ENCODE assay signal across 17 cellular contexts in the genomic region with DNA sequence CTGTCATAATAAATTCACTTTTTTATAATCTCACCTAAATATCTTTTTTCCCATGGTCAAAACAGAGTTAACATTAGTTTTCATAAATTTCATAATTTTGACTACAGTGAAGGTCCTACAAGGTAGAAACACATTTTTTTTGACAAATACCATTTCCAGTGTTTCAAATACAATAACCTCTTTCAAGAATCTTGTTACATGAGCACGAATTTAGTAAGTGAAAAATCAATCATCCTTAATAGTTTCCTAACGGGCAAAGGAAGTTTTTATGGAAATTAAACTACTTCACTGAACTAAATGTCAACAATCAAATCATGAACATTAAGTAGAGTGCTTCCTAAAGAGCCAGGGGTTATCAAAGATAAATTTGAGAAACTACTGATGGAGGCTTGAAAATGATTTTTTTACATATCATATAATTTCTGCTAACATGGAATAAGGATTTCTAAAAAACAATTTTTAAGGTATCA. TPM values are rescaled to one million over a fixed set of nuclear protein-coding genes. Genes with fewer than 3 reads are reported as not detected.
DNase-seq lines count a peak whose midpoint lies in the region; ATAC-seq, FAIRE-seq and TF ChIP-seq lines count a peak whose summit lies in the region.
"Had no signal": no experiment of that assay in that cellular context is flagged by ENCODE, and none has a peak within 500 bp of the region (broad histone marks: within the 10 kb centered on the region; RNA-seq: fewer than 3 reads in every experiment).

No MANE protein-coding gene starts in this region.

- no peaks in the 10 kb centered on the region for H3K36me3 ChIP-seq in Caco-2 (ENCODE audit: control insufficient read depth, insufficient read depth, low read length)
- no peaks in the 10 kb centered on the region; a peak in 1 of 3 replicates for H3K36me3 ChIP-seq in HEK293 (ENCODE audit: control insufficient read depth in 2 of 2, insufficient read depth in 1 of 2, low read length in 2 of 2)
- H3K36me3 ChIP-seq in astrocyte (ENCODE audit: insufficient read depth, low read length) = no peaks in the 10 kb centered on the region
- H3K36me3 ChIP-seq: BE2C had no signal

- H2AFZ ChIP-seq in astrocyte (ENCODE audit: low read depth, low read length) = no peak overlapping the region
- H2AFZ ChIP-seq: PC-9 had no signal

- peak overlapping the region; percentile 69 for H3K27ac Mint-ChIP-seq in Caco-2 (ENCODE audit: unreplicated experiment)
- H3K27ac Mint-ChIP-seq in astrocyte (ENCODE audit: unreplicated experiment) = no peak overlapping the region
- H3K27ac Mint-ChIP-seq in nephron progenitor cell = peak overlapping the region; percentile 89
- H3K27ac Mint-ChIP-seq: CD8-positive, alpha-beta memory T cell had no signal

- H3K4me2 ChIP-seq in astrocyte (ENCODE audit: low read length) = no peak overlapping the region
- H3K4me2 ChIP-seq: PC-9 had no signal

- H3K9ac ChIP-seq in astrocyte (ENCODE audit: low read length) = no peak overlapping the region

- peaks cover 27% of the 10 kb centered on the region for H4K20me1 ChIP-seq in astrocyte (ENCODE audit: insufficient read depth, low read length)

- TF ChIP-seq CTCF in Caco-2 (IDR thresholded peaks at IDR 0.05; ENCODE audit: insufficient read depth in 1 of 2, low read depth in 1 of 2, low read length in 1 of 2, severe bottlenecking in 1 of 2, unreplicated experiment in 1 of 2) (no peak), HEK293 (tag by site-specific recombination; IDR thresholded peaks at IDR 0.05) (no peak), astrocyte (IDR thresholded peaks at IDR 0.05; ENCODE audit: insufficient read depth, low read depth, low read length) (no peak), nephron progenitor cell (IDR thresholded peaks at IDR 0.05) (no peak)

- no peak for ATAC-seq in HG03354 (IDR thresholded peaks at IDR 0.05; ENCODE audit: poor library complexity, severe bottlenecking, unreplicated experiment)
- no peak for ATAC-seq in GM21737 (IDR thresholded peaks at IDR 0.05; ENCODE audit: unreplicated experiment)

- H3K79me2 ChIP-seq in astrocyte (ENCODE audit: insufficient read depth, low read length) = peaks cover 64% of the 10 kb centered on the region

- H3K27ac ChIP-seq in HEK293 (ENCODE audit: extremely low read depth, low read depth, low read length) (no peak overlapping the region), astrocyte (ENCODE audit: low read depth, low read length) (no peak overlapping the region)
- H3K27ac ChIP-seq: HL-60, PC-9 had no signal

- H3K9me3 Mint-ChIP-seq in Caco-2 (ENCODE audit: unreplicated experiment) (no peaks in the 10 kb centered on the region), astrocyte (ENCODE audit: unreplicated experiment) (no peaks in the 10 kb centered on the region), nephron progenitor cell (no peaks in the 10 kb centered on the region)
- H3K9me3 Mint-ChIP-seq: CD8-positive, alpha-beta memory T cell; IgD-negative memory B cell had no signal

- intact Hi-C loops in Caco-2 (cut with micrococcal nuclease; ENCODE audit: unreplicated experiment) = loop anchor here (1.0 to 5.0 kb wide), 2 partner anchors 73 to 87 kb away; no protein-coding TSS in a partner anchor

- H3K9me3 ChIP-seq in Caco-2 (no peaks in the 10 kb centered on the region), HEK293 (ENCODE audit: control insufficient read depth, insufficient read depth, low read depth, low read length) (no peaks in the 10 kb centered on the region), astrocyte (ENCODE audit: insufficient read depth, low read depth, low read length) (no peaks in the 10 kb centered on the region)
- H3K9me3 ChIP-seq: BE2C had no signal

- DNase-seq in Caco-2 (no peak), astrocyte (ENCODE audit: low read depth) (no peak), nephron progenitor cell (no peak), NCI-H2107 treated with DMSO at 0.1 percent for 48 hours (lab: John Stamatoyannopoulos, UW; ENCODE audit: unreplicated experiment) (no peak)
- DNase-seq: BE2C, NCI-H187 treated with DMSO at 0.1 percent for 48 hours, NCI-H510A, NCI-H774 had no signal

- H3K36me3 Mint-ChIP-seq in Caco-2 (ENCODE audit: insufficient read depth, unreplicated experiment) (peaks cover 8% of the 10 kb centered on the region), astrocyte (ENCODE audit: low read depth, unreplicated experiment) (peaks cover 4% of the 10 kb centered on the region), nephron progenitor cell (ENCODE audit: low read depth) (peaks cover 10% of the 10 kb centered on the region)

- H3K27me3 ChIP-seq in Caco-2 (replicated peaks; ENCODE audit: control insufficient read depth, insufficient read depth, low read length) (no peaks in the 10 kb centered on the region), astrocyte (ENCODE audit: insufficient read depth, low read length) (no peaks in the 10 kb centered on the region)
- H3K27me3 ChIP-seq: BE2C had no signal

- H3K27me3 Mint-ChIP-seq in Caco-2 (ENCODE audit: insufficient read depth, unreplicated experiment) (no peaks in the 10 kb centered on the region), astrocyte (ENCODE audit: low read depth, unreplicated experiment) (no peaks in the 10 kb centered on the region), nephron progenitor cell (ENCODE audit: low read depth, poor library complexity) (no peaks in the 10 kb centered on the region)
- H3K27me3 Mint-ChIP-seq: CD8-positive, alpha-beta memory T cell; IgD-negative memory B cell had no signal

- H3K4me1 ChIP-seq in Caco-2 (no peaks in the 10 kb centered on the region), HEK293 (ENCODE audit: control insufficient read depth, insufficient read depth, low read length) (peaks cover 18% of the 10 kb centered on the region), astrocyte (ENCODE audit: insufficient read depth, low read length) (no peaks in the 10 kb centered on the region)
- H3K4me1 ChIP-seq: BE2C had no signal

- POLR2A ChIA-PET in Caco-2 (lab: Charles Lee) (no interaction called here), HEK293 (lab: Yijun Ruan, JAX) (no interaction called here)

- FAIRE-seq in astrocyte (lab: Jason Lieb, UNC) = peak; percentile 9
- FAIRE-seq: GM12892, HTR-8/SVneo had no signal

- CTCF ChIA-PET in Caco-2 (lab: Charles Lee) (interaction anchor here (0.9 kb wide), 1 partner anchor 92 kb away, joined by 3 read pairs; no protein-coding TSS in a partner anchor), HEK293 (lab: Yijun Ruan, JAX) (interaction anchor here (0.6 to 1.3 kb wide), 11 partner anchors 10 to 174 kb away, joined by 3 to 6 read pairs (median 4); no protein-coding TSS in a partner anchor)

- no peak overlapping the region for H3K4me3 Mint-ChIP-seq in Caco-2 (ENCODE audit: unreplicated experiment)
- no peak overlapping the region for H3K4me3 Mint-ChIP-seq in astrocyte (ENCODE audit: unreplicated experiment)
- no peak overlapping the region for H3K4me3 Mint-ChIP-seq in nephron progenitor cell
- H3K4me3 Mint-ChIP-seq: CD8-positive, alpha-beta memory T cell had no signal

- H3K4me1 Mint-ChIP-seq in Caco-2 (ENCODE audit: low read depth, unreplicated experiment) (no peaks in the 10 kb centered on the region), astrocyte (ENCODE audit: low read depth, unreplicated experiment) (no peaks in the 10 kb centered on the region), nephron progenitor cell (no peaks in the 10 kb centered on the region)

- no TSS peak for BruUV-seq in Caco-2 (replicated peaks; lab: Mats Ljungman, UMichigan)

- H3K4me3 ChIP-seq in Caco-2 (ENCODE audit: low read depth, low read length) (no peak overlapping the region), HEK293 (ENCODE audit: low read depth, low read length) (no peak overlapping the region), astrocyte (ENCODE audit: insufficient read depth, low read depth, low read length) (no peak overlapping the region)
- H3K4me3 ChIP-seq: PC-9 had no signal

TF ChIP-seq in HEK293, 187 proteins besides CTCF, POLR2A, EP300 and RAD21 (continues in another document):
- TF ChIP-seq OSR2 (tag by site-specific recombination; IDR thresholded peaks at IDR 0.05) = peak; percentile 55; the same call in 1 of the 2 replicates
- no peak for TF ChIP-seq ZFP69B (tag by site-specific recombination; IDR thresholded peaks at IDR 0.05)
- TF ChIP-seq KLF16 (tag by site-specific recombination; IDR thresholded peaks at IDR 0.05) = no peak
- TF ChIP-seq BCL11A (tag by site-specific recombination; IDR thresholded peaks at IDR 0.05; ENCODE audit: low read depth) = no peak
- TF ChIP-seq ZNF274 (IDR thresholded peaks at IDR 0.05; ENCODE audit: low read length) = no peak
- TF ChIP-seq ZNF274 (tag by site-specific recombination; IDR thresholded peaks at IDR 0.05; ENCODE audit: borderline replicate concordance) = no peak
- 0 out of 2 replicates have a peak, but pooled peaks have one; percentile 9 for TF ChIP-seq ZNF629 (tag by site-specific recombination; IDR thresholded peaks at IDR 0.05)
- TF ChIP-seq ZNF664 (tag by site-specific recombination; IDR thresholded peaks at IDR 0.05) = 0 out of 2 replicates have a peak, but pooled peaks have one; percentile 13
- 0 out of 2 replicates have a peak, but pooled peaks have one; percentile 21 for TF ChIP-seq KLF10 (tag by site-specific recombination; IDR thresholded peaks at IDR 0.05)
- TF ChIP-seq ZNF350 (tag by site-specific recombination; IDR thresholded peaks at IDR 0.05) = no peak
- TF ChIP-seq FEZF1 (tag by site-specific recombination; IDR thresholded peaks at IDR 0.05) = peak; percentile 20; the same call in 1 of the 2 replicates
- TF ChIP-seq PRDM1 (tag by site-specific recombination; IDR thresholded peaks at IDR 0.05) = no peak
- TF ChIP-seq ZNF610 (tag by site-specific recombination; IDR thresholded peaks at IDR 0.05; ENCODE audit: borderline replicate concordance) = no peak
- TF ChIP-seq, protein P1, sequence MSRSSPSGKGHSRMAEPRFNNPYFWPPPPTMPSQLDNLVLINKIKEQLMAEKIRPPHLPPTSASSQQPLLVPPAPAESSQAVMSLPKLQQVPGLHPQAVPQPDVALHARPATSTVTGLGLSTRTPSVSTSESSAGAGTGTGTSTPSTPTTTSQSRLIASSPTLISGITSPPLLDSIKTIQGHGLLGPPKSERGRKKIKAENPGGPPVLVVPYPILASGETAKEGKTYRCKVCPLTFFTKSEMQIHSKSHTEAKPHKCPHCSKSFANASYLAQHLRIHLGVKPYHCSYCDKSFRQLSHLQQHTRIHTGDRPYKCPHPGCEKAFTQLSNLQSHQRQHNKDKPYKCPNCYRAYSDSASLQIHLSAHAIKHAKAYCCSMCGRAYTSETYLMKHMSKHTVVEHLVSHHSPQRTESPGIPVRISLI (tag by site-specific recombination; IDR thresholded peaks at IDR 0.05) = no peak
- TF ChIP-seq ZXDB (tag by site-specific recombination; IDR thresholded peaks at IDR 0.05) = 0 out of 2 replicates have a peak, but pooled peaks have one; percentile 9

RNA-seq across cellular contexts. Expression of a gene that starts 35.4 kb away (rescaled TPM):
- total RNA-seq in Caco-2 (2022) = 21.6 and 22.6 TPM in 2 replicates
- 71.6 and 110 TPM in 2 replicates for total RNA-seq in astrocyte
